In the genomic region with DNA sequence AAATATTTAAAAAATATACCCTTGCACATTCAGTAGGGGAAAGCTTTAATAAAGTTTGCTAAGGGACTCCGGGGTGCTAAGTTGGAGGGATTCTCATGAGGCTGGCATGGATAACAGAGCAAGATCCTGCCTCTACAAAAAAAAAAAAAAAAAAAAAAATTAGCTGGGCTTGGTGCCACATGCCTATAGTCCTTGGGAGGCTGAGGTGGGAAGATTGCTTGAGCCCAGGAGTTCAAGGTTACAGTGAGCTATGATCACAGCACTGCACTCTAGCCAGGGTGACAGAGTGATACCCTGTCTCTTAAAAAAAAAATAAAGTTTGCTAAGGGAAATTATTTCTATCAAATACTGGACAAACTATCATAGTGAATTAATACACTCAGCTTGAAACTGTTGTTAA, we compare ENCODE assay signal across 1 cellular context.
TF ChIP-seq lines count a peak whose summit lies in the region.

No MANE protein-coding gene starts in this region.

TF ChIP-seq in HepG2, 621 proteins besides CTCF, POLR2A, EP300 and RAD21:
- TF ChIP-seq TAF1 (CRISPR knock-in tag; IDR thresholded peaks at IDR 0.05), result no peak
- no peak for TF ChIP-seq SRSF1 (optimal IDR thresholded peaks at IDR 0.05; ENCODE audit: low read depth, low read length)
- no peak for TF ChIP-seq CBX1 (IDR thresholded peaks at IDR 0.05; ENCODE audit: low read depth)
- TF ChIP-seq DPF2 (CRISPR knock-in tag; IDR thresholded peaks at IDR 0.05; ENCODE audit: borderline replicate concordance, low read depth), result no peak
- no peak for TF ChIP-seq HOXA7 (CRISPR knock-in tag; IDR thresholded peaks at IDR 0.05)
